In genomic region chr6:154512214-154512613, GRCh38 we compare ENCODE assay signal across 15 cellular contexts. TPM values are rescaled to one million over a fixed set of nuclear protein-coding genes. Genes with fewer than 3 reads are reported as not detected.
DNase-seq lines count a peak whose midpoint lies in the region; ATAC-seq and TF ChIP-seq lines count a peak whose summit lies in the region.
"Had no signal": no experiment of that assay in that cellular context is flagged by ENCODE, and none has a peak within 500 bp of the region (broad histone marks: within the 10 kb centered on the region; RNA-seq: fewer than 3 reads in every experiment).

No MANE protein-coding gene starts in this region.

- no peak overlapping the region for H3K27ac ChIP-seq in HCT116 (ENCODE audit: low read depth, low read length)
- H3K27ac ChIP-seq in testis: peak overlapping the region; percentile 88 to 95
- H3K27ac ChIP-seq: cardiac muscle cell, SK-N-MC had no signal

- TF ChIP-seq CTCF in HCT116 (IDR thresholded peaks at IDR 0.05 in 2 of 3, conservative IDR thresholded peaks at IDR 0.05 in 1 of 3; ENCODE audit: borderline replicate concordance in 1 of 3, insufficient read depth in 1 of 3, low read depth in 2 of 3, low read length in 2 of 3) (no peak), brain (conservative IDR thresholded peaks at IDR 0.05) (no peak), testis (IDR thresholded peaks at IDR 0.05) (no peak)

- TF ChIP-seq RAD21 in HCT116 (IDR thresholded peaks at IDR 0.05; ENCODE audit: low read depth): no peak

- no peaks in the 10 kb centered on the region for H3K9me3 ChIP-seq in HCT116 (ENCODE audit: control insufficient read depth in 1 of 2, insufficient read depth in 1 of 2, low read depth in 1 of 2, low read length in 2 of 2)
- H3K9me3 ChIP-seq in mucosa of stomach (ENCODE audit: control insufficient read depth, low read length): no peaks in the 10 kb centered on the region
- no peaks in the 10 kb centered on the region for H3K9me3 ChIP-seq in testis

- TSS peak; percentile 38 for BruUV-seq in HCT116 (replicated peaks; lab: Mats Ljungman, UMichigan)

- H3K27me3 ChIP-seq in HCT116 (ENCODE audit: insufficient read depth, low read length): no peaks in the 10 kb centered on the region
- H3K27me3 ChIP-seq in mucosa of stomach (ENCODE audit: control insufficient read depth, insufficient read depth, low read length): no peaks in the 10 kb centered on the region
- H3K27me3 ChIP-seq in testis: no peaks in the 10 kb centered on the region
- H3K27me3 ChIP-seq: cardiac muscle cell had no signal

- peaks cover 0 to 2% (median 0%) of the 10 kb centered on the region in 5 experiments for H3K9me3 Mint-ChIP-seq in brain
- H3K9me3 Mint-ChIP-seq: activated naive CD4-positive, alpha-beta T cell treated with anti-CD3 and anti-CD28 coated beads, Interleukin-2, amount 50 U/mL, for 72 hours had no signal

- H2AFZ ChIP-seq in HCT116 (ENCODE audit: low read depth, low read length, poor library complexity, severe bottlenecking): no peak overlapping the region

- ATAC-seq in HCT116: no peak
- ATAC-seq: activated naive CD4-positive, alpha-beta T cell treated with anti-CD3 and anti-CD28 coated beads, Interleukin-2, amount 50 U/mL, for 72 hours had no signal

- no peaks in the 10 kb centered on the region for H3K36me3 ChIP-seq in HCT116 (ENCODE audit: control insufficient read depth in 1 of 2, insufficient read depth in 2 of 2, low read length in 2 of 2)
- H3K36me3 ChIP-seq in mucosa of stomach (ENCODE audit: control insufficient read depth, insufficient read depth, low read length): no peaks in the 10 kb centered on the region
- H3K36me3 ChIP-seq in testis (ENCODE audit: low read depth, missing control alignments): no peaks in the 10 kb centered on the region
- H3K36me3 ChIP-seq: cardiac muscle cell had no signal

- H4K20me1 ChIP-seq in HCT116 (ENCODE audit: insufficient read depth): no peaks in the 10 kb centered on the region; the same call in 1 of the 2 replicates

- TF ChIP-seq POLR2A in HCT116 (IDR thresholded peaks at IDR 0.05; ENCODE audit: borderline replicate concordance, extremely low read depth, insufficient read depth, insufficient read length) (no peak), testis (IDR thresholded peaks at IDR 0.05) (no peak)

- H3K4me3 ChIP-seq in HCT116 (replicated peaks in 1 of 2; ENCODE audit: low read depth in 1 of 2, low read length in 2 of 2) (peak overlapping the region in 1 of 2 experiments; percentile 44; a peak in 2 of 4 replicates), mucosa of stomach (ENCODE audit: low read length) (no peak overlapping the region), testis (no peak overlapping the region)
- H3K4me3 ChIP-seq: cardiac muscle cell, SK-N-MC had no signal

- intact Hi-C loops in HCT116 (cut with micrococcal nuclease): loop anchor here (5.0 kb wide), 1 partner anchor 105 kb away; no protein-coding TSS in a partner anchor
- intact Hi-C loops in testis (cut with DNase I; ENCODE audit: low total_unique reads): no loop called here

- H3K27ac Mint-ChIP-seq in brain: peak overlapping the region in 3 of 5 experiments; percentile 90 to 97 (median 92)
- H3K27ac Mint-ChIP-seq: activated naive CD4-positive, alpha-beta T cell treated with anti-CD3 and anti-CD28 coated beads, Interleukin-2, amount 50 U/mL, for 72 hours; naive B cell had no signal

- H3K9ac ChIP-seq in HCT116 (ENCODE audit: low read length): peak overlapping the region; percentile 28; the same call in 1 of the 2 replicates
- peak overlapping the region; percentile 41 for H3K9ac ChIP-seq in mucosa of stomach (ENCODE audit: low read length)

- 64 to 70% methylated on average over 1 of the region's 1 CpG for WGBS in testis, 2 donors

- peaks cover 55% of the 10 kb centered on the region for H3K4me1 Mint-ChIP-seq in brain

- H3K27me3 Mint-ChIP-seq in brain: peaks cover 15% of the 10 kb centered on the region

- CTCF ChIA-PET in HCT116 (lab: Charles Lee): interaction anchor here (0.8 to 4.0 kb wide), 3 partner anchors 11 to 293 kb away, joined by 3 to 21 read pairs (median 6); no protein-coding TSS in a partner anchor

- H3K4me2 ChIP-seq in HCT116 (ENCODE audit: low read length): peak overlapping the region; percentile 78

- H3K79me2 ChIP-seq in HCT116 (ENCODE audit: insufficient read depth, low read length): peaks cover 26% of the 10 kb centered on the region

- POLR2A ChIA-PET in HCT116 (lab: Charles Lee): interaction anchor here (0.5 kb wide), 1 partner anchor 10 kb away, joined by 5 read pairs; no protein-coding TSS in a partner anchor

- RAD21 ChIA-PET in HCT116 (lab: Charles Lee; ENCODE audit: low non-redundant PET in 1 of 2, low total read pairs in 2 of 2, uncharacterized antibody in 2 of 2, unreplicated experiment in 2 of 2): no interaction called here

- peak overlapping the region in 4 of 5 experiments; percentile 59 to 92 (median 83) for H3K4me3 Mint-ChIP-seq in brain

- peaks cover 4% of the 10 kb centered on the region for H3K36me3 Mint-ChIP-seq in brain
- H3K36me3 Mint-ChIP-seq: activated naive CD4-positive, alpha-beta T cell treated with anti-CD3 and anti-CD28 coated beads, Interleukin-2, amount 50 U/mL, for 72 hours had no signal

- no peaks in the 10 kb centered on the region for H3K9me2 ChIP-seq in HCT116 (ENCODE audit: insufficient read depth)

- H3K4me1 ChIP-seq in HCT116 (ENCODE audit: control insufficient read depth in 1 of 2, insufficient read depth in 2 of 2, low read length in 2 of 2): peaks cover 13 to 24% of the 10 kb centered on the region in 2 experiments
- peaks cover 18% of the 10 kb centered on the region for H3K4me1 ChIP-seq in mucosa of stomach (ENCODE audit: control insufficient read depth, insufficient read depth, low read length)
- H3K4me1 ChIP-seq in testis: peaks cover 23% of the 10 kb centered on the region

- no peak for DNase-seq in HCT116 (ENCODE audit: low read depth, low spot score)
- DNase-seq in testis: no peak
- DNase-seq in NCI-H2107 treated with DMSO at 0.1 percent for 48 hours (lab: John Stamatoyannopoulos, UW; ENCODE audit: unreplicated experiment): no peak
- DNase-seq in Ammon's horn (ENCODE audit: low spot score): no peak
- DNase-seq in DMS 273 (lab: John Stamatoyannopoulos, UW; ENCODE audit: unreplicated experiment): no peak
- no peak for DNase-seq in HPDE6-E6E7 (ENCODE audit: extremely low spot score)
- DNase-seq: activated CD4-positive, alpha-beta T cell treated with anti-CD3 and anti-CD28 coated beads, Interleukin-2, amount 50 U/mL, for 4 hours; HCEC 1CT; naive B cell; NCI-H446 treated with DMSO at 0.1 percent for 48 hours had no signal

TF ChIP-seq in HCT116, 20 proteins besides CTCF, POLR2A, EP300 and RAD21 (continues in another document):
- TF ChIP-seq REST (IDR thresholded peaks at IDR 0.05; ENCODE audit: low read depth) (no peak), SP1 (IDR thresholded peaks at IDR 0.05; ENCODE audit: low read depth) (no peak), EZH2 (IDR thresholded peaks at IDR 0.05) (no peak), CEBPB (IDR thresholded peaks at IDR 0.05; ENCODE audit: low read depth) (no peak), FOSL1 (IDR thresholded peaks at IDR 0.05; ENCODE audit: low read depth) (no peak), ZFX (IDR thresholded peaks at IDR 0.05) (no peak), ZBTB33 (IDR thresholded peaks at IDR 0.05; ENCODE audit: extremely low read depth, insufficient replicate concordance, low read length) (no peak), EZH2phosphoT487 (IDR thresholded peaks at IDR 0.05; ENCODE audit: borderline replicate concordance) (no peak), YY1 (IDR thresholded peaks at IDR 0.05; ENCODE audit: extremely low read depth, insufficient replicate concordance, low read depth, low read length) (no peak), SRF (IDR thresholded peaks at IDR 0.05; ENCODE audit: low read depth) (no peak)

RNA-seq across cellular contexts. Expression of gene CNKSR3, which starts 1.7 kb away (rescaled TPM):
- total RNA-seq in HCT116 (2021; ENCODE audit: unreplicated experiment) (15.4 TPM), testis (10 to 100 TPM; 26.0 to 28.7 TPM)
- polyA plus RNA-seq in HCT116 (2012): 5.6 and 6.7 TPM in 2 replicates
- polyA plus RNA-seq in brain (ENCODE audit: insufficient read depth, low read depth, low replicate concordance) (72.5 TPM), testis (ENCODE audit: insufficient read depth, low read depth, low replicate concordance) (26.0 TPM)
